In genomic region chr3:127323581-127323980, GRCh38 we compare ENCODE assay signal across 34 cellular contexts. TPM values are rescaled to one million over a fixed set of nuclear protein-coding genes. Genes with fewer than 3 reads are reported as not detected.
"Had no signal": no experiment of that assay in that cellular context is flagged by ENCODE, and none has a peak within 500 bp of the region (broad histone marks: within the 10 kb centered on the region; RNA-seq: fewer than 3 reads in every experiment).

No MANE protein-coding gene starts in this region.

- H3K9me3 ChIP-seq: adrenal gland, body of pancreas, esophagus squamous epithelium had no signal

- H3K9me3 Mint-ChIP-seq: activated CD4-positive, alpha-beta T cell treated with anti-CD3 and anti-CD28 coated beads, Interleukin-2, amount 10 ng/mL, durations not matched to agents 7 days and 5 days; activated naive CD4-positive, alpha-beta T cell treated with anti-CD3 and anti-CD28 coated beads, Interleukin-2, amount 10 ng/mL, durations not matched to agents 7 days and 5 days; activated T-cell treated with anti-CD3 and anti-CD28 coated beads, Interleukin-2, amount 50 U/mL, for 24 hours had no signal

- H3K36me3 ChIP-seq: adrenal gland, esophagus squamous epithelium, gastroesophageal sphincter had no signal

- H3K27me3 Mint-ChIP-seq: activated CD4-positive, alpha-beta memory T cell treated with anti-CD3 and anti-CD28 coated beads, Interleukin-2, amount 10 ng/mL, durations not matched to agents 7 days and 5 days; activated CD4-positive, alpha-beta T cell treated with anti-CD3 and anti-CD28 coated beads, Interleukin-2, amount 10 ng/mL, durations not matched to agents 7 days and 5 days; activated naive CD4-positive, alpha-beta T cell treated with anti-CD3 and anti-CD28 coated beads, Interleukin-2, amount 10 ng/mL, durations not matched to agents 7 days and 5 days had no signal

- H3K27ac Mint-ChIP-seq: activated CD4-positive, alpha-beta memory T cell treated with anti-CD3 and anti-CD28 coated beads, Interleukin-2, amount 10 ng/mL, durations not matched to agents 7 days and 5 days; activated CD4-positive, alpha-beta T cell treated with anti-CD3 and anti-CD28 coated beads, Interleukin-2, amount 10 ng/mL, durations not matched to agents 7 days and 5 days; activated naive CD4-positive, alpha-beta T cell treated with anti-CD3 and anti-CD28 coated beads, Interleukin-2, amount 10 ng/mL, durations not matched to agents 7 days and 5 days; activated naive CD4-positive, alpha-beta T cell treated with anti-CD3 and anti-CD28 coated beads, Interleukin-2, amount 50 U/mL, for 72 hours; activated T-cell treated with anti-CD3 and anti-CD28 coated beads, Interleukin-2, amount 50 U/mL, for 24 hours; activated T-cell treated with anti-CD3 and anti-CD28 coated beads, Interleukin-2, amount 50 U/mL, for 72 hours; effector memory CD8-positive, alpha-beta T cell; WTC11 had no signal

- ATAC-seq: activated naive CD4-positive, alpha-beta T cell treated with anti-CD3 and anti-CD28 coated beads, Interleukin-2, amount 50 U/mL, for 72 hours; activated T-cell treated with anti-CD3 and anti-CD28 coated beads, Interleukin-2, amount 50 U/mL, for 72 hours; body of pancreas; effector memory CD8-positive, alpha-beta T cell; gastroesophageal sphincter; WTC11 had no signal

- DNase-seq: activated CD4-positive, alpha-beta memory T cell treated with anti-CD3 and anti-CD28 coated beads, Interleukin-2, amount 10 ng/mL, durations not matched to agents 7 days and 5 days; activated CD4-positive, alpha-beta T cell treated with anti-CD3 and anti-CD28 coated beads for 1 hour; activated CD4-positive, alpha-beta T cell treated with anti-CD3 and anti-CD28 coated beads for 4 hours; activated CD4-positive, alpha-beta T cell treated with anti-CD3 and anti-CD28 coated beads, Interleukin-2, amount 10 ng/mL, durations not matched to agents 7 days and 5 days; activated CD4-positive, alpha-beta T cell treated with anti-CD3 and anti-CD28 coated beads, Interleukin-2, amount 50 U/mL, for 4 hours; activated CD8-positive, alpha-beta memory T cell treated with anti-CD3 and anti-CD28 coated beads, Interleukin-2, amount 50 U/mL, for 48 hours; activated gamma-delta T cell; activated naive CD4-positive, alpha-beta T cell; activated naive CD4-positive, alpha-beta T cell treated with anti-CD3 and anti-CD28 coated beads, Interleukin-2, amount 10 ng/mL, durations not matched to agents 7 days and 5 days; activated T-cell treated with anti-CD3 and anti-CD28 coated beads for 4 hours; activated T-cell treated with anti-CD3 and anti-CD28 coated beads, Interleukin-2, amount 50 U/mL, for 24 hours; activated T-cell treated with anti-CD3 and anti-CD28 coated beads, Interleukin-2, amount 50 U/mL, for 72 hours; adrenal gland; amygdala; aorta; body of pancreas; caudate nucleus; cortex of kidney; dermis blood vessel endothelial cell; effector CD4-positive, alpha-beta T cell; effector memory CD8-positive, alpha-beta T cell; erythroblast; esophagus squamous epithelium; foreskin melanocyte; T-helper 2 cell had no signal

- H3K4me1 Mint-ChIP-seq: activated CD4-positive, alpha-beta memory T cell treated with anti-CD3 and anti-CD28 coated beads, Interleukin-2, amount 10 ng/mL, durations not matched to agents 7 days and 5 days; activated CD4-positive, alpha-beta T cell treated with anti-CD3 and anti-CD28 coated beads, Interleukin-2, amount 10 ng/mL, durations not matched to agents 7 days and 5 days; activated naive CD4-positive, alpha-beta T cell treated with anti-CD3 and anti-CD28 coated beads, Interleukin-2, amount 10 ng/mL, durations not matched to agents 7 days and 5 days; WTC11 had no signal

- H3K4me3 Mint-ChIP-seq: activated CD4-positive, alpha-beta memory T cell treated with anti-CD3 and anti-CD28 coated beads, Interleukin-2, amount 10 ng/mL, durations not matched to agents 7 days and 5 days; activated CD4-positive, alpha-beta T cell treated with anti-CD3 and anti-CD28 coated beads, Interleukin-2, amount 10 ng/mL, durations not matched to agents 7 days and 5 days; activated naive CD4-positive, alpha-beta T cell treated with anti-CD3 and anti-CD28 coated beads, Interleukin-2, amount 10 ng/mL, durations not matched to agents 7 days and 5 days; activated T-cell treated with anti-CD3 and anti-CD28 coated beads, Interleukin-2, amount 50 U/mL, for 24 hours; activated T-cell treated with anti-CD3 and anti-CD28 coated beads, Interleukin-2, amount 50 U/mL, for 72 hours; effector memory CD8-positive, alpha-beta T cell; WTC11 had no signal

- H3K27me3 ChIP-seq: body of pancreas had no signal

- H3K27ac ChIP-seq: adrenal gland, body of pancreas, esophagus squamous epithelium, gastroesophageal sphincter, VCaP had no signal

- H3K4me3 ChIP-seq: adrenal gland, body of pancreas, esophagus squamous epithelium, gastroesophageal sphincter had no signal

- H3K4me1 ChIP-seq: adrenal gland, body of pancreas, esophagus squamous epithelium, gastroesophageal sphincter had no signal

- H3K36me3 Mint-ChIP-seq: activated naive CD4-positive, alpha-beta T cell treated with anti-CD3 and anti-CD28 coated beads, Interleukin-2, amount 10 ng/mL, durations not matched to agents 7 days and 5 days; activated naive CD4-positive, alpha-beta T cell treated with anti-CD3 and anti-CD28 coated beads, Interleukin-2, amount 50 U/mL, for 72 hours; WTC11 had no signal

RNA-seq across cellular contexts. Expression of gene PRR20G, which starts 35.7 kb away (rescaled TPM):
- total RNA-seq: activated CD4-positive, alpha-beta memory T cell treated with anti-CD3 and anti-CD28 coated beads, Interleukin-2, amount 10 ng/mL, durations not matched to agents 7 days and 5 days; activated CD4-positive, alpha-beta T cell treated with anti-CD3 and anti-CD28 coated beads, Interleukin-2, amount 10 ng/mL, durations not matched to agents 7 days and 5 days; activated naive CD4-positive, alpha-beta T cell treated with anti-CD3 and anti-CD28 coated beads, Interleukin-2, amount 50 U/mL, for 72 hours; activated T-cell treated with anti-CD3 and anti-CD28 coated beads, Interleukin-2, amount 50 U/mL, for 72 hours; adrenal gland; aorta; body of pancreas; chondrocyte; dermis blood vessel endothelial cell; esophagus squamous epithelium; fibroblast of lung; fibroblast of villous mesenchyme; gastroesophageal sphincter; glomerular endothelial cell; T-helper 1 cell treated with Interleukin-12 subunit alpha and Interleukin-12 subunit beta and Interleukin-4 antibody, amounts not matched to agents 30 ng/mL and 1 ng/mL, for 36 hours; WTC11 had no signal
- polyA plus RNA-seq: adrenal gland, aorta, fibroblast of lung had no signal
